ENCODE assay signal across 8 cellular contexts in the genomic region with DNA sequence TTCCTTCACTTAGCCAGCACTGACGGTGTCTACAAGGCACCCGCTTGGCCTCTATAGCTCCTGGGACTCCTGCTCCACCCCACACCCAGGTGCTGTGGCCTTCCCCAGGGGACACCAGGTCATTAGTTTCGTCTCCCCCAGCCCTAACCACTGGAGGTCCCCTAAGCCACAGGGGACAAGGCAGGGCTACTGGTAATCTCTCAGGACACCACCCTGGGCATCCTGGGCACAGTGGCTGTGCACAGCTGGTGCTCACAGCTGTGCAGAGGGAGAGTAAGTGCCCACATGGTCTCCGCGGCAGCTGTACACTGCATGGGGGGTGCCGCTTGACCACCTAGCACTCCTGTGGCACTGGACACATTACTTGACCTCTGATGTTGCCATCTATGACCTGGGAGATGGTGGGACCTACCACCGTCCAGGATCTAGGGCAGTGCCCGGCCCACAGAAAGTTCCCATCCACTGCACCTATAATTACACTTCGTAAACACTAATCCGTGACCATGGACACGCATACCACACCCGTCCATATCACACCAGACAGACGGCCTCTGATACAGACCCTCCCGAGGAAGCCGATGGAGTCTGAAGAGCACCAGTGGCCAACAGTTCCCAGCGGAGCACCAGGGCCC.
A peak's percentile ranks its signal among the peaks of the same experiment; 100 is the strongest.
DNase-seq lines count a peak whose midpoint lies in the region; ATAC-seq and TF ChIP-seq lines count a peak whose summit lies in the region.

No MANE protein-coding gene starts in this region.

- TF ChIP-seq CTCF in progenitor cell of endocrine pancreas (IDR thresholded peaks at IDR 0.05; ENCODE audit: unreplicated experiment): no peak

- H3K4me3 Mint-ChIP-seq in dendritic cell treated with granulocyte-macrophage colony-stimulating factor and Interleukin-4, amounts not matched to agents 40 ng/mL and 50 ng/mL, for 4 days: peak overlapping the region; percentile 87
- no peak overlapping the region for H3K4me3 Mint-ChIP-seq in progenitor cell of endocrine pancreas (ENCODE audit: low read depth)

- no peaks in the 10 kb centered on the region for H3K27me3 Mint-ChIP-seq in dendritic cell treated with granulocyte-macrophage colony-stimulating factor and Interleukin-4, amounts not matched to agents 40 ng/mL and 50 ng/mL, for 4 days
- H3K27me3 Mint-ChIP-seq in progenitor cell of endocrine pancreas: no peaks in the 10 kb centered on the region

- no peak for DNase-seq in progenitor cell of endocrine pancreas (ENCODE audit: low spot score, unreplicated experiment)
- DNase-seq in NCI-H2171 (lab: John Stamatoyannopoulos, UW): no peak
- no peak for DNase-seq in AG08396 (ENCODE audit: low spot score)

- intact Hi-C loops in dendritic cell treated with granulocyte-macrophage colony-stimulating factor and Interleukin-4, amounts not matched to agents 40 ng/mL and 50 ng/mL, for 4 days (cut with micrococcal nuclease): loop anchor here (2.0 to 5.0 kb wide), 4 partner anchors 14 to 134 kb away; partner anchors contain the start of gene HDAC4

- peaks cover 87% of the 10 kb centered on the region for H3K4me1 Mint-ChIP-seq in dendritic cell treated with granulocyte-macrophage colony-stimulating factor and Interleukin-4, amounts not matched to agents 40 ng/mL and 50 ng/mL, for 4 days (ENCODE audit: low read depth)
- peaks cover 22% of the 10 kb centered on the region for H3K4me1 Mint-ChIP-seq in progenitor cell of endocrine pancreas (ENCODE audit: low read depth)

- H3K9me3 Mint-ChIP-seq in dendritic cell treated with granulocyte-macrophage colony-stimulating factor and Interleukin-4, amounts not matched to agents 40 ng/mL and 50 ng/mL, for 4 days: no peaks in the 10 kb centered on the region
- no peaks in the 10 kb centered on the region for H3K9me3 Mint-ChIP-seq in progenitor cell of endocrine pancreas (ENCODE audit: low read depth)

- ATAC-seq in GM19372 (IDR thresholded peaks at IDR 0.05; ENCODE audit: low read depth, unreplicated experiment): peak; percentile 11
- peak; percentile 18 for ATAC-seq in HG03521 (IDR thresholded peaks at IDR 0.05; ENCODE audit: unreplicated experiment)
- ATAC-seq in HG02885 (IDR thresholded peaks at IDR 0.05; ENCODE audit: poor library complexity, unreplicated experiment): no peak
- ATAC-seq in esophagus mucosa: no peak

- H3K36me3 Mint-ChIP-seq in dendritic cell treated with granulocyte-macrophage colony-stimulating factor and Interleukin-4, amounts not matched to agents 40 ng/mL and 50 ng/mL, for 4 days (ENCODE audit: low read depth): peaks cover 27% of the 10 kb centered on the region
- no peaks in the 10 kb centered on the region for H3K36me3 Mint-ChIP-seq in progenitor cell of endocrine pancreas (ENCODE audit: insufficient read depth)

- peak overlapping the region; percentile 99 for H3K27ac Mint-ChIP-seq in dendritic cell treated with granulocyte-macrophage colony-stimulating factor and Interleukin-4, amounts not matched to agents 40 ng/mL and 50 ng/mL, for 4 days
- H3K27ac Mint-ChIP-seq in progenitor cell of endocrine pancreas: peak overlapping the region; percentile 27

Comparison
In these comparisons a context has a peak if more than half of its experiments do, and no peak if none do; other contexts are left out.
1. ATAC-seq: peak in GM19372 (single experiment) and HG03521 (single experiment); none in HG02885 (single experiment) and esophagus mucosa (single experiment).